ENCODE assay signal across 1 cellular context in genomic region chr10:48306265-48306869, GRCh38.
TF ChIP-seq lines count a peak whose summit lies in the region.

Gene MAPK8 (plus strand): TSS chr10:48306677. CDS start chr10:48401661, 94,984 bp downstream.

TF ChIP-seq in GM12878, 131 proteins besides CTCF, POLR2A, EP300 and RAD21 (continued from another document and continues in another):
- TF ChIP-seq, protein P1, sequence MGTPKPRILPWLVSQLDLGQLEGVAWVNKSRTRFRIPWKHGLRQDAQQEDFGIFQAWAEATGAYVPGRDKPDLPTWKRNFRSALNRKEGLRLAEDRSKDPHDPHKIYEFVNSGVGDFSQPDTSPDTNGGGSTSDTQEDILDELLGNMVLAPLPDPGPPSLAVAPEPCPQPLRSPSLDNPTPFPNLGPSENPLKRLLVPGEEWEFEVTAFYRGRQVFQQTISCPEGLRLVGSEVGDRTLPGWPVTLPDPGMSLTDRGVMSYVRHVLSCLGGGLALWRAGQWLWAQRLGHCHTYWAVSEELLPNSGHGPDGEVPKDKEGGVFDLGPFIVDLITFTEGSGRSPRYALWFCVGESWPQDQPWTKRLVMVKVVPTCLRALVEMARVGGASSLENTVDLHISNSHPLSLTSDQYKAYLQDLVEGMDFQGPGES (IDR thresholded peaks at IDR 0.05), result no peak
- TF ChIP-seq NFYA (IDR thresholded peaks at IDR 0.05; ENCODE audit: borderline replicate concordance, low read depth, low read length) (no peak), ZNF217 (IDR thresholded peaks at IDR 0.05) (no peak), RUNX3 (IDR thresholded peaks at IDR 0.05; ENCODE audit: low read length) (peak; percentile 18; the same call in 1 of the 2 replicates), ZNF622 (IDR thresholded peaks at IDR 0.05) (no peak), POU2F2 (IDR thresholded peaks at IDR 0.05; ENCODE audit: borderline replicate concordance, low read depth, low read length) (0 out of 3 replicates have a peak, but pooled peaks have one; percentile 7), NR2C2 (IDR thresholded peaks at IDR 0.05; ENCODE audit: borderline replicate concordance, control insufficient read depth, insufficient read length, low read depth) (no peak), BACH1 (IDR thresholded peaks at IDR 0.05; ENCODE audit: borderline replicate concordance) (peak; percentile 54; the same call in 1 of the 2 replicates), RAD51 (IDR thresholded peaks at IDR 0.05) (peak; percentile 67), ZBED1 (IDR thresholded peaks at IDR 0.05; ENCODE audit: borderline replicate concordance) (no peak), BCL3 (IDR thresholded peaks at IDR 0.05; ENCODE audit: borderline replicate concordance, insufficient read depth, low read depth, low read length, poor library complexity, severe bottlenecking) (no peak), SP1 (IDR thresholded peaks at IDR 0.05; ENCODE audit: low read depth, low read length) (peak; percentile 42), ETV6 (conservative IDR thresholded peaks at IDR 0.05 in 1 of 2, IDR thresholded peaks at IDR 0.05 in 1 of 2; ENCODE audit: borderline replicate concordance in 1 of 2, low read depth in 1 of 2) (no peak), CREB1 (IDR thresholded peaks at IDR 0.05; ENCODE audit: low read depth) (peak; percentile 85), NRF1 (conservative IDR thresholded peaks at IDR 0.05; ENCODE audit: low read depth, low read length) (peak; percentile 47), IKZF2 (IDR thresholded peaks at IDR 0.05) (no peak), RBBP5 (conservative IDR thresholded peaks at IDR 0.05) (no peak), YBX1 (IDR thresholded peaks at IDR 0.05) (no peak), RB1 (IDR thresholded peaks at IDR 0.05; ENCODE audit: borderline replicate concordance) (no peak), TAF1 (IDR thresholded peaks at IDR 0.05; ENCODE audit: borderline replicate concordance, low read depth, low read length) (peak; percentile 37; the same call in 1 of the 2 replicates), ZNF687 (IDR thresholded peaks at IDR 0.05) (peak; percentile 74), IKZF1 (conservative IDR thresholded peaks at IDR 0.05) (peak; percentile 72), YY1 (IDR thresholded peaks at IDR 0.05; ENCODE audit: low read depth, low read length) (no peak), GATAD2B (conservative IDR thresholded peaks at IDR 0.05; ENCODE audit: low read depth) (0 out of 2 replicates have a peak, but pooled peaks have one; percentile 10), E2F4 (IDR thresholded peaks at IDR 0.05; ENCODE audit: low read depth, low read length) (no peak), SMAD5 (IDR thresholded peaks at IDR 0.05; ENCODE audit: low read depth) (0 out of 2 replicates have a peak, but pooled peaks have one; percentile 26), IRF5 (IDR thresholded peaks at IDR 0.05; ENCODE audit: borderline replicate concordance) (no peak), SKIL (IDR thresholded peaks at IDR 0.05; ENCODE audit: low read depth, poor library complexity, severe bottlenecking) (no peak), SMARCA5 (IDR thresholded peaks at IDR 0.05) (peak; percentile 64), FOXM1 (IDR thresholded peaks at IDR 0.05; ENCODE audit: low read depth, low read length) (no peak), RFX5 (IDR thresholded peaks at IDR 0.05; ENCODE audit: low read depth, low read length) (0 out of 2 replicates have a peak, but pooled peaks have one; percentile 31), SUPT20H (IDR thresholded peaks at IDR 0.05; ENCODE audit: borderline replicate concordance, control insufficient read depth, low read depth, low read length) (no peak), NFXL1 (IDR thresholded peaks at IDR 0.05; ENCODE audit: borderline replicate concordance) (no peak), TCF3 (IDR thresholded peaks at IDR 0.05; ENCODE audit: borderline replicate concordance, insufficient read depth, low read depth, low read length) (no peak), SUZ12 (IDR thresholded peaks at IDR 0.05; ENCODE audit: unreplicated experiment) (no peak), SREBF2 (IDR thresholded peaks at IDR 0.05; ENCODE audit: low read length) (no peak), CHD2 (IDR thresholded peaks at IDR 0.05; ENCODE audit: borderline replicate concordance, low read depth, low read length) (no peak), ZSCAN29 (IDR thresholded peaks at IDR 0.05) (0 out of 2 replicates have a peak, but pooled peaks have one; percentile 34), HCFC1 (IDR thresholded peaks at IDR 0.05; ENCODE audit: low read length) (no peak; the same call in 1 of the 2 replicates), NR2F1 (conservative IDR thresholded peaks at IDR 0.05) (peak; percentile 86), POLR2AphosphoS2 (IDR thresholded peaks at IDR 0.05; ENCODE audit: low read depth, low read length) (peak; percentile 58; the same call in 1 of the 2 replicates), EZH2 (IDR thresholded peaks at IDR 0.05; ENCODE audit: borderline replicate concordance, control insufficient read depth, low read depth, low read length) (no peak), SPI1 (IDR thresholded peaks at IDR 0.05; ENCODE audit: borderline replicate concordance, insufficient read depth, low read depth, low read length) (no peak), STAT1 (conservative IDR thresholded peaks at IDR 0.05) (no peak), GABPA (IDR thresholded peaks at IDR 0.05; ENCODE audit: low read depth) (no peak), NBN (IDR thresholded peaks at IDR 0.05) (no peak)
- TF ChIP-seq, protein P2, sequence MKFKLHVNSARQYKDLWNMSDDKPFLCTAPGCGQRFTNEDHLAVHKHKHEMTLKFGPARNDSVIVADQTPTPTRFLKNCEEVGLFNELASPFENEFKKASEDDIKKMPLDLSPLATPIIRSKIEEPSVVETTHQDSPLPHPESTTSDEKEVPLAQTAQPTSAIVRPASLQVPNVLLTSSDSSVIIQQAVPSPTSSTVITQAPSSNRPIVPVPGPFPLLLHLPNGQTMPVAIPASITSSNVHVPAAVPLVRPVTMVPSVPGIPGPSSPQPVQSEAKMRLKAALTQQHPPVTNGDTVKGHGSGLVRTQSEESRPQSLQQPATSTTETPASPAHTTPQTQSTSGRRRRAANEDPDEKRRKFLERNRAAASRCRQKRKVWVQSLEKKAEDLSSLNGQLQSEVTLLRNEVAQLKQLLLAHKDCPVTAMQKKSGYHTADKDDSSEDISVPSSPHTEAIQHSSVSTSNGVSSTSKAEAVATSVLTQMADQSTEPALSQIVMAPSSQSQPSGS (IDR thresholded peaks at IDR 0.05; ENCODE audit: low read length), result no peak
- TF ChIP-seq, protein P3, sequence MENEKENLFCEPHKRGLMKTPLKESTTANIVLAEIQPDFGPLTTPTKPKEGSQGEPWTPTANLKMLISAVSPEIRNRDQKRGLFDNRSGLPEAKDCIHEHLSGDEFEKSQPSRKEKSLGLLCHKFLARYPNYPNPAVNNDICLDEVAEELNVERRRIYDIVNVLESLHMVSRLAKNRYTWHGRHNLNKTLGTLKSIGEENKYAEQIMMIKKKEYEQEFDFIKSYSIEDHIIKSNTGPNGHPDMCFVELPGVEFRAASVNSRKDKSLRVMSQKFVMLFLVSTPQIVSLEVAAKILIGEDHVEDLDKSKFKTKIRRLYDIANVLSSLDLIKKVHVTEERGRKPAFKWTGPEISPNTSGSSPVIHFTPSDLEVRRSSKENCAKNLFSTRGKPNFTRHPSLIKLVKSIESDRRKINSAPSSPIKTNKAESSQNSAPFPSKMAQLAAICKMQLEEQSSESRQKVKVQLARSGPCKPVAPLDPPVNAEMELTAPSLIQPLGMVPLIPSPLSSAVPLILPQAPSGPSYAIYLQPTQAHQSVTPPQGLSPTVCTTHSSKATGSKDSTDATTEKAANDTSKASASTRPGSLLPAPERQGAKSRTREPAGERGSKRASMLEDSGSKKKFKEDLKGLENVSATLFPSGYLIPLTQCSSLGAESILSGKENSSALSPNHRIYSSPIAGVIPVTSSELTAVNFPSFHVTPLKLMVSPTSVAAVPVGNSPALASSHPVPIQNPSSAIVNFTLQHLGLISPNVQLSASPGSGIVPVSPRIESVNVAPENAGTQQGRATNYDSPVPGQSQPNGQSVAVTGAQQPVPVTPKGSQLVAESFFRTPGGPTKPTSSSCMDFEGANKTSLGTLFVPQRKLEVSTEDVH (IDR thresholded peaks at IDR 0.05; ENCODE audit: low read depth, partially characterized antibody), result no peak
- TF ChIP-seq, protein P4, sequence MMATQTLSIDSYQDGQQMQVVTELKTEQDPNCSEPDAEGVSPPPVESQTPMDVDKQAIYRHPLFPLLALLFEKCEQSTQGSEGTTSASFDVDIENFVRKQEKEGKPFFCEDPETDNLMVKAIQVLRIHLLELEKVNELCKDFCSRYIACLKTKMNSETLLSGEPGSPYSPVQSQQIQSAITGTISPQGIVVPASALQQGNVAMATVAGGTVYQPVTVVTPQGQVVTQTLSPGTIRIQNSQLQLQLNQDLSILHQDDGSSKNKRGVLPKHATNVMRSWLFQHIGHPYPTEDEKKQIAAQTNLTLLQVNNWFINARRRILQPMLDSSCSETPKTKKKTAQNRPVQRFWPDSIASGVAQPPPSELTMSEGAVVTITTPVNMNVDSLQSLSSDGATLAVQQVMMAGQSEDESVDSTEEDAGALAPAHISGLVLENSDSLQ (IDR thresholded peaks at IDR 0.05), result 0 out of 2 replicates have a peak, but pooled peaks have one; percentile 22
